In the genomic region with DNA sequence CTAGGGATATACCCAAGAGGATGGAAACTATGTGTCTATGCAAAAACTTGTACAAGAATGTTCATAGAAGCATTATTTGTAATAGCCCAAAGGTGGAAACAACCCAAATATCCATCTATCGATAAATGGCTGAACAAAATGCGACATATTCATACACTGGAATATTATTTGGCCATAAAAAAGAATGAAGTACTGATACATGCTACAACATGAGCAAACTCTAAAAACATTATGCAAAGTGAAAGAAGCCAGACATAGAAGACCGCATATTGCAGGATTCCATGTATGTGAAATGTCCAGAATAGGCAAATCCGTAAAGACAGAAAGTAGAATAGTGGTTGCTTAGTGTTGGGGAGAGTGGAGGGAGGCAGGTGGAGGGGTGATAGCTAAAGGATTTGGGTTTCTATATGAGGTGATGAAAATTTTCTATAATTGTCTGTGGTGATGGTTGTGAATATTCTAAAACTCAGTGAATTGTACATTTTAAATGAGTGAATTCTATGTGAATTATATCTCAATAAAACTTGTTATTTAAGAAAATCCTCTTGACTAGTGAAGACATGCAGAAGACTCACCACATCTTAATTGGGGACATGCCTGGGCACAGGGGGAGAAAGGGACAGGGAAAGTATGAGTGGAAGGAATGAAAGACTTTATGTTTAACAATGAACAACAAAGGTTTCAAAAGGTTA, we compare ENCODE assay signal across 1 cellular context.
TF ChIP-seq lines count a peak whose summit lies in the region.

No MANE protein-coding gene starts in this region.

TF ChIP-seq in GM23338, 12 proteins besides CTCF, POLR2A, EP300 and RAD21:
- TF ChIP-seq JUNB (IDR thresholded peaks at IDR 0.05; ENCODE audit: unreplicated experiment), result no peak
- TF ChIP-seq, protein P1, sequence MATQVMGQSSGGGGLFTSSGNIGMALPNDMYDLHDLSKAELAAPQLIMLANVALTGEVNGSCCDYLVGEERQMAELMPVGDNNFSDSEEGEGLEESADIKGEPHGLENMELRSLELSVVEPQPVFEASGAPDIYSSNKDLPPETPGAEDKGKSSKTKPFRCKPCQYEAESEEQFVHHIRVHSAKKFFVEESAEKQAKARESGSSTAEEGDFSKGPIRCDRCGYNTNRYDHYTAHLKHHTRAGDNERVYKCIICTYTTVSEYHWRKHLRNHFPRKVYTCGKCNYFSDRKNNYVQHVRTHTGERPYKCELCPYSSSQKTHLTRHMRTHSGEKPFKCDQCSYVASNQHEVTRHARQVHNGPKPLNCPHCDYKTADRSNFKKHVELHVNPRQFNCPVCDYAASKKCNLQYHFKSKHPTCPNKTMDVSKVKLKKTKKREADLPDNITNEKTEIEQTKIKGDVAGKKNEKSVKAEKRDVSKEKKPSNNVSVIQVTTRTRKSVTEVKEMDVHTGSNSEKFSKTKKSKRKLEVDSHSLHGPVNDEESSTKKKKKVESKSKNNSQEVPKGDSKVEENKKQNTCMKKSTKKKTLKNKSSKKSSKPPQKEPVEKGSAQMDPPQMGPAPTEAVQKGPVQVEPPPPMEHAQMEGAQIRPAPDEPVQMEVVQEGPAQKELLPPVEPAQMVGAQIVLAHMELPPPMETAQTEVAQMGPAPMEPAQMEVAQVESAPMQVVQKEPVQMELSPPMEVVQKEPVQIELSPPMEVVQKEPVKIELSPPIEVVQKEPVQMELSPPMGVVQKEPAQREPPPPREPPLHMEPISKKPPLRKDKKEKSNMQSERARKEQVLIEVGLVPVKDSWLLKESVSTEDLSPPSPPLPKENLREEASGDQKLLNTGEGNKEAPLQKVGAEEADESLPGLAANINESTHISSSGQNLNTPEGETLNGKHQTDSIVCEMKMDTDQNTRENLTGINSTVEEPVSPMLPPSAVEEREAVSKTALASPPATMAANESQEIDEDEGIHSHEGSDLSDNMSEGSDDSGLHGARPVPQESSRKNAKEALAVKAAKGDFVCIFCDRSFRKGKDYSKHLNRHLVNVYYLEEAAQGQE (IDR thresholded peaks at IDR 0.05; ENCODE audit: unreplicated experiment), result no peak
- TF ChIP-seq STAT1 (IDR thresholded peaks at IDR 0.05; ENCODE audit: unreplicated experiment), result no peak
- TF ChIP-seq, protein P2, sequence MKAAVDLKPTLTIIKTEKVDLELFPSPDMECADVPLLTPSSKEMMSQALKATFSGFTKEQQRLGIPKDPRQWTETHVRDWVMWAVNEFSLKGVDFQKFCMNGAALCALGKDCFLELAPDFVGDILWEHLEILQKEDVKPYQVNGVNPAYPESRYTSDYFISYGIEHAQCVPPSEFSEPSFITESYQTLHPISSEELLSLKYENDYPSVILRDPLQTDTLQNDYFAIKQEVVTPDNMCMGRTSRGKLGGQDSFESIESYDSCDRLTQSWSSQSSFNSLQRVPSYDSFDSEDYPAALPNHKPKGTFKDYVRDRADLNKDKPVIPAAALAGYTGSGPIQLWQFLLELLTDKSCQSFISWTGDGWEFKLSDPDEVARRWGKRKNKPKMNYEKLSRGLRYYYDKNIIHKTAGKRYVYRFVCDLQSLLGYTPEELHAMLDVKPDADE (IDR thresholded peaks at IDR 0.05), result no peak
- TF ChIP-seq EZH2phosphoT487 (IDR thresholded peaks at IDR 0.05; ENCODE audit: unreplicated experiment), result no peak
- no peak for TF ChIP-seq ZNF331 (CRISPR knock-in tag; IDR thresholded peaks at IDR 0.05; ENCODE audit: low read depth)
- TF ChIP-seq POLR2AphosphoS5 (IDR thresholded peaks at IDR 0.05; ENCODE audit: low read depth), result no peak
- no peak for TF ChIP-seq NANOG (IDR thresholded peaks at IDR 0.05; ENCODE audit: borderline replicate concordance)
- TF ChIP-seq, protein P3, sequence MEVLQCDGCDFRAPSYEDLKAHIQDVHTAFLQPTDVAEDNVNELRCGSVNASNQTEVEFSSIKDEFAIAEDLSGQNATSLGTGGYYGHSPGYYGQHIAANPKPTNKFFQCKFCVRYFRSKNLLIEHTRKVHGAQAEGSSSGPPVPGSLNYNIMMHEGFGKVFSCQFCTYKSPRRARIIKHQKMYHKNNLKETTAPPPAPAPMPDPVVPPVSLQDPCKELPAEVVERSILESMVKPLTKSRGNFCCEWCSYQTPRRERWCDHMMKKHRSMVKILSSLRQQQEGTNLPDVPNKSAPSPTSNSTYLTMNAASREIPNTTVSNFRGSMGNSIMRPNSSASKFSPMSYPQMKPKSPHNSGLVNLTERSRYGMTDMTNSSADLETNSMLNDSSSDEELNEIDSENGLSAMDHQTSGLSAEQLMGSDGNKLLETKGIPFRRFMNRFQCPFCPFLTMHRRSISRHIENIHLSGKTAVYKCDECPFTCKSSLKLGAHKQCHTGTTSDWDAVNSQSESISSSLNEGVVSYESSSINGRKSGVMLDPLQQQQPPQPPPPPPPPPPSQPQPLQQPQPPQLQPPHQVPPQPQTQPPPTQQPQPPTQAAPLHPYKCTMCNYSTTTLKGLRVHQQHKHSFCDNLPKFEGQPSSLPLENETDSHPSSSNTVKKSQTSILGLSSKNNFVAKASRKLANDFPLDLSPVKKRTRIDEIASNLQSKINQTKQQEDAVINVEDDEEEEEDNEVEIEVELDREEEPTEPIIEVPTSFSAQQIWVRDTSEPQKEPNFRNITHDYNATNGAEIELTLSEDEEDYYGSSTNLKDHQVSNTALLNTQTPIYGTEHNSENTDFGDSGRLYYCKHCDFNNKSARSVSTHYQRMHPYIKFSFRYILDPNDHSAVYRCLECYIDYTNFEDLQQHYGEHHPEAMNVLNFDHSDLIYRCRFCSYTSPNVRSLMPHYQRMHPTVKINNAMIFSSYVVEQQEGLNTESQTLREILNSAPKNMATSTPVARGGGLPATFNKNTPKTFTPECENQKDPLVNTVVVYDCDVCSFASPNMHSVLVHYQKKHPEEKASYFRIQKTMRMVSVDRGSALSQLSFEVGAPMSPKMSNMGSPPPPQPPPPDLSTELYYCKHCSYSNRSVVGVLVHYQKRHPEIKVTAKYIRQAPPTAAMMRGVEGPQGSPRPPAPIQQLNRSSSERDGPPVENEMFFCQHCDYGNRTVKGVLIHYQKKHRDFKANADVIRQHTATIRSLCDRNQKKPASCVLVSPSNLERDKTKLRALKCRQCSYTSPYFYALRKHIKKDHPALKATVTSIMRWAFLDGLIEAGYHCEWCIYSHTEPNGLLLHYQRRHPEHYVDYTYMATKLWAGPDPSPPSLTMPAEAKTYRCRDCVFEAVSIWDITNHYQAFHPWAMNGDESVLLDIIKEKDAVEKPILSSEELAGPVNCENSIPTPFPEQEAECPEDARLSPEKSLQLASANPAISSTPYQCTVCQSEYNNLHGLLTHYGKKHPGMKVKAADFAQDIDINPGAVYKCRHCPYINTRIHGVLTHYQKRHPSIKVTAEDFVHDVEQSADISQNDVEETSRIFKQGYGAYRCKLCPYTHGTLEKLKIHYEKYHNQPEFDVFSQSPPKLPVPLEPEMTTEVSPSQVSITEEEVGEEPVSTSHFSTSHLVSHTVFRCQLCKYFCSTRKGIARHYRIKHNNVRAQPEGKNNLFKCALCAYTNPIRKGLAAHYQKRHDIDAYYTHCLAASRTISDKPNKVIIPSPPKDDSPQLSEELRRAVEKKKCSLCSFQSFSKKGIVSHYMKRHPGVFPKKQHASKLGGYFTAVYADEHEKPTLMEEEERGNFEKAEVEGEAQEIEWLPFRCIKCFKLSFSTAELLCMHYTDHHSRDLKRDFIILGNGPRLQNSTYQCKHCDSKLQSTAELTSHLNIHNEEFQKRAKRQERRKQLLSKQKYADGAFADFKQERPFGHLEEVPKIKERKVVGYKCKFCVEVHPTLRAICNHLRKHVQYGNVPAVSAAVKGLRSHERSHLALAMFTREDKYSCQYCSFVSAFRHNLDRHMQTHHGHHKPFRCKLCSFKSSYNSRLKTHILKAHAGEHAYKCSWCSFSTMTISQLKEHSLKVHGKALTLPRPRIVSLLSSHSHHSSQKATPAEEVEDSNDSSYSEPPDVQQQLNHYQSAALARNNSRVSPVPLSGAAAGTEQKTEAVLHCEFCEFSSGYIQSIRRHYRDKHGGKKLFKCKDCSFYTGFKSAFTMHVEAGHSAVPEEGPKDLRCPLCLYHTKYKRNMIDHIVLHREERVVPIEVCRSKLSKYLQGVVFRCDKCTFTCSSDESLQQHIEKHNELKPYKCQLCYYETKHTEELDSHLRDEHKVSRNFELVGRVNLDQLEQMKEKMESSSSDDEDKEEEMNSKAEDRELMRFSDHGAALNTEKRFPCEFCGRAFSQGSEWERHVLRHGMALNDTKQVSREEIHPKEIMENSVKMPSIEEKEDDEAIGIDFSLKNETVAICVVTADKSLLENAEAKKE (CRISPR knock-in tag; IDR thresholded peaks at IDR 0.05), result no peak
- TF ChIP-seq CREB1 (CRISPR knock-in tag; IDR thresholded peaks at IDR 0.05; ENCODE audit: low read depth), result no peak
- TF ChIP-seq ZNF114 (CRISPR knock-in tag; IDR thresholded peaks at IDR 0.05), result no peak
- TF ChIP-seq EZH2 (IDR thresholded peaks at IDR 0.05; ENCODE audit: low read depth, unreplicated experiment), result no peak
